ENCODE assay signal across 8 cellular contexts in the genomic region with DNA sequence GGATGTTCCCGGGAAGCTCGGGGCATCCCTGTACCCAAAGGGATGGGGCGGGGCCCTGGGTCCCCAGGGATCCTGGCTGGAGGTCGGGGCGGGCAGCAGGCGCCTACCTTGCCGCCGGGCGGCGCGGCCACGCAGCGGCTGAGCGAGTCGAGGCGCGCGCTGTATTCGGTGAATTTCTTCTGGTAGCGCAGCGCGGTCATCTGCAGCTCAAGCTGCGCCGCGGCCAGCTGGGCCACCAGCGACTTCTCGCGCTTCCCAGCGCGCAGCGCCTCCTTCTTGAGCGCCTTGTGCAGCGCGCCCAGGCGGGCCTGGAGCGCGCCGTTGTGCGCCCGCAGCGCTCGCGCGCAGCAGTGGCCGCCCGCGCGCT. TPM values are rescaled to one million over a fixed set of nuclear protein-coding genes. Genes with fewer than 3 reads are reported as not detected.
DNase-seq lines count a peak whose midpoint lies in the region; ATAC-seq and TF ChIP-seq lines count a peak whose summit lies in the region.

No MANE protein-coding gene starts in this region.

- ATAC-seq in mucosa of descending colon = peak; percentile 72

- no peaks in the 10 kb centered on the region for H3K9me3 Mint-ChIP-seq in activated naive CD4-positive, alpha-beta T cell treated with anti-CD3 and anti-CD28 coated beads for 36 hours
- no peaks in the 10 kb centered on the region for H3K9me3 Mint-ChIP-seq in activated T-helper 2 cell treated with anti-CD3 and anti-CD28 coated beads, Interferon-gamma antibody, Interleukin-2, Interleukin-4, amounts not matched to agents 10 μg/mL and 5 μg/mL and 100 μg/mL, durations not matched to agents 14 hours and 24 hours and 36 hours

- no peaks in the 10 kb centered on the region for H3K36me3 Mint-ChIP-seq in activated naive CD4-positive, alpha-beta T cell treated with anti-CD3 and anti-CD28 coated beads for 36 hours (ENCODE audit: low read depth)
- no peaks in the 10 kb centered on the region for H3K36me3 Mint-ChIP-seq in activated T-helper 2 cell treated with anti-CD3 and anti-CD28 coated beads, Interferon-gamma antibody, Interleukin-2, Interleukin-4, amounts not matched to agents 10 μg/mL and 5 μg/mL and 100 μg/mL, durations not matched to agents 14 hours and 24 hours and 36 hours (ENCODE audit: low read depth)

- TF ChIP-seq CTCF in A673 (conservative IDR thresholded peaks at IDR 0.05; ENCODE audit: low read depth, low read length) (no peak), mucosa of descending colon (IDR thresholded peaks at IDR 0.05) (no peak)

- no peak overlapping the region for H3K27ac ChIP-seq in A673 (ENCODE audit: low read depth, low read length, poor library complexity, severe bottlenecking)

- H3K36me3 ChIP-seq in A673 (ENCODE audit: insufficient read depth, low read length, poor library complexity, severe bottlenecking) = no peaks in the 10 kb centered on the region
- H3K36me3 ChIP-seq in endocrine pancreas (ENCODE audit: control insufficient read depth, insufficient read depth, low read length) = no peaks in the 10 kb centered on the region
- no peaks in the 10 kb centered on the region for H3K36me3 ChIP-seq in mucosa of descending colon (ENCODE audit: low read depth)

- POLR2A ChIA-PET in A673 (lab: Charles Lee; ENCODE audit: low non-redundant PET) = no interaction called here

- BruUV-seq in A673 (replicated peaks; lab: Mats Ljungman, UMichigan) = no TSS peak

- CTCF ChIA-PET in A673 (lab: Charles Lee) = interaction anchor here (1.1 kb wide), 1 partner anchor 116 kb away, joined by 3 read pairs; no protein-coding TSS in a partner anchor
- CTCF ChIA-PET in activated naive CD4-positive, alpha-beta T cell treated with anti-CD3 and anti-CD28 coated beads for 36 hours (lab: Charles Lee) = no interaction called here

- no peak overlapping the region for H3K4me3 Mint-ChIP-seq in activated naive CD4-positive, alpha-beta T cell treated with anti-CD3 and anti-CD28 coated beads for 36 hours
- H3K4me3 Mint-ChIP-seq in activated T-helper 2 cell treated with anti-CD3 and anti-CD28 coated beads, Interferon-gamma antibody, Interleukin-2, Interleukin-4, amounts not matched to agents 10 μg/mL and 5 μg/mL and 100 μg/mL, durations not matched to agents 14 hours and 24 hours and 36 hours (ENCODE audit: low read depth) = no peak overlapping the region

- intact Hi-C loops in A673 (cut with micrococcal nuclease; ENCODE audit: unreplicated experiment) = no loop called here
- intact Hi-C loops in mucosa of descending colon (cut with DNase I, micrococcal nuclease) = loop anchor here in 1 of 2 donors (10.0 kb wide), 2 partner anchors 101 to 109 kb away; no protein-coding TSS in a partner anchor
- intact Hi-C loops in activated naive CD4-positive, alpha-beta T cell treated with anti-CD3 and anti-CD28 coated beads for 36 hours (cut with micrococcal nuclease) = no loop called here
- intact Hi-C loops in activated T-helper 2 cell treated with anti-CD3 and anti-CD28 coated beads, Interferon-gamma antibody, Interleukin-2, Interleukin-4, amounts not matched to agents 10 μg/mL and 5 μg/mL and 100 μg/mL, durations not matched to agents 14 hours and 24 hours and 36 hours (cut with micrococcal nuclease) = no loop called here

- peaks cover 9% of the 10 kb centered on the region for H3K27me3 ChIP-seq in A673 (replicated peaks; ENCODE audit: insufficient read depth, low read depth, low read length, poor library complexity)
- H3K27me3 ChIP-seq in endocrine pancreas (ENCODE audit: control insufficient read depth, insufficient read depth, low read length) = no peaks in the 10 kb centered on the region

- H3K4me3 ChIP-seq in A673 (ENCODE audit: low read depth, low read length, poor library complexity, severe bottlenecking) (no peak overlapping the region), endocrine pancreas (ENCODE audit: control insufficient read depth, insufficient read depth, low read length) (peak overlapping the region; percentile 91), mucosa of descending colon (peak overlapping the region; percentile 41)

- H3K9ac ChIP-seq in endocrine pancreas (ENCODE audit: control insufficient read depth, insufficient read depth, low read length) = peak overlapping the region; percentile 70

- H3K4me1 Mint-ChIP-seq in activated naive CD4-positive, alpha-beta T cell treated with anti-CD3 and anti-CD28 coated beads for 36 hours (ENCODE audit: low read depth) = no peaks in the 10 kb centered on the region
- H3K4me1 Mint-ChIP-seq in activated T-helper 2 cell treated with anti-CD3 and anti-CD28 coated beads, Interferon-gamma antibody, Interleukin-2, Interleukin-4, amounts not matched to agents 10 μg/mL and 5 μg/mL and 100 μg/mL, durations not matched to agents 14 hours and 24 hours and 36 hours (ENCODE audit: low read depth) = no peaks in the 10 kb centered on the region

- DNase-seq in A673 (ENCODE audit: low spot score) (peak; percentile 23), NCI-H1105 treated with DMSO at 0.1 percent for 48 hours (lab: John Stamatoyannopoulos, UW) (peak; percentile 44), mucosa of descending colon (peak; percentile 41 to 68 (median 60)), germinal center (ENCODE audit: low spot score) (no peak), HuH-7 (ENCODE audit: low spot score) (no peak)
- DNase-seq in activated naive CD4-positive, alpha-beta T cell treated with anti-CD3 and anti-CD28 coated beads for 36 hours = no peak
- DNase-seq in activated T-helper 2 cell treated with anti-CD3 and anti-CD28 coated beads, Interferon-gamma antibody, Interleukin-2, Interleukin-4, amounts not matched to agents 10 μg/mL and 5 μg/mL and 100 μg/mL, durations not matched to agents 14 hours and 24 hours and 36 hours (ENCODE audit: low spot score) = no peak

- H3K27ac Mint-ChIP-seq in activated naive CD4-positive, alpha-beta T cell treated with anti-CD3 and anti-CD28 coated beads for 36 hours = no peak overlapping the region
- no peak overlapping the region for H3K27ac Mint-ChIP-seq in activated T-helper 2 cell treated with anti-CD3 and anti-CD28 coated beads, Interferon-gamma antibody, Interleukin-2, Interleukin-4, amounts not matched to agents 10 μg/mL and 5 μg/mL and 100 μg/mL, durations not matched to agents 14 hours and 24 hours and 36 hours

- H3K4me1 ChIP-seq in A673 (ENCODE audit: insufficient read depth, low read length, poor library complexity, severe bottlenecking) (no peaks in the 10 kb centered on the region), endocrine pancreas (ENCODE audit: control insufficient read depth, insufficient read depth, low read length) (no peaks in the 10 kb centered on the region), mucosa of descending colon (ENCODE audit: low read depth) (no peaks in the 10 kb centered on the region)

- H3K9me3 ChIP-seq in A673 (ENCODE audit: low read depth, low read length, poor library complexity, severe bottlenecking) = no peaks in the 10 kb centered on the region
- H3K9me3 ChIP-seq in endocrine pancreas (ENCODE audit: control insufficient read depth, low read length) = no peaks in the 10 kb centered on the region
- no peaks in the 10 kb centered on the region for H3K9me3 ChIP-seq in mucosa of descending colon

- H3K27me3 Mint-ChIP-seq in activated naive CD4-positive, alpha-beta T cell treated with anti-CD3 and anti-CD28 coated beads for 36 hours (ENCODE audit: low read depth) = peaks cover 19% of the 10 kb centered on the region
- H3K27me3 Mint-ChIP-seq in activated T-helper 2 cell treated with anti-CD3 and anti-CD28 coated beads, Interferon-gamma antibody, Interleukin-2, Interleukin-4, amounts not matched to agents 10 μg/mL and 5 μg/mL and 100 μg/mL, durations not matched to agents 14 hours and 24 hours and 36 hours (ENCODE audit: low read depth) = peaks cover 14% of the 10 kb centered on the region

RNA-seq across cellular contexts. Expression of a gene that starts 0.8 kb away (rescaled TPM):
- total RNA-seq in A673 (2021) (0.24 and 0.31 TPM in 2 replicates), mucosa of descending colon (100 to 1,000 TPM in 1 of 3 donors, 10 to 100 TPM in 2; 17.9 to 147 (median 18.5) TPM)
- total RNA-seq in activated naive CD4-positive, alpha-beta T cell treated with anti-CD3 and anti-CD28 coated beads for 36 hours = not detected
- total RNA-seq in activated T-helper 2 cell treated with anti-CD3 and anti-CD28 coated beads, Interferon-gamma antibody, Interleukin-2, Interleukin-4, amounts not matched to agents 10 μg/mL and 5 μg/mL and 100 μg/mL, durations not matched to agents 14 hours and 24 hours and 36 hours = not detected in 2 replicates

Comparison
In these comparisons a context has a peak if more than half of its experiments do, and no peak if none do; other contexts are left out.
1. DNase-seq: peak in A673 (single experiment), NCI-H1105 treated with DMSO at 0.1 percent for 48 hours (single experiment) and mucosa of descending colon (3 of 3); none in activated naive CD4-positive, alpha-beta T cell treated with anti-CD3 and anti-CD28 coated beads for 36 hours (single experiment), germinal center (single experiment), HuH-7 (single experiment) and activated T-helper 2 cell treated with anti-CD3 and anti-CD28 coated beads, Interferon-gamma antibody, Interleukin-2, Interleukin-4, amounts not matched to agents 10 μg/mL and 5 μg/mL and 100 μg/mL, durations not matched to agents 14 hours and 24 hours and 36 hours (single experiment).
2. RNA of a gene that starts 0.8 kb away (total RNA-seq): 17.9 to 147 TPM in mucosa of descending colon; 0.24 to 0.31 TPM in A673, not detected in activated naive CD4-positive, alpha-beta T cell treated with anti-CD3 and anti-CD28 coated beads for 36 hours and not detected in activated T-helper 2 cell treated with anti-CD3 and anti-CD28 coated beads, Interferon-gamma antibody, Interleukin-2, Interleukin-4, amounts not matched to agents 10 μg/mL and 5 μg/mL and 100 μg/mL, durations not matched to agents 14 hours and 24 hours and 36 hours; every median in the first group is over 10 times any median in the second.